9 cellular contexts compared by ENCODE assay signal in the genomic region with DNA sequence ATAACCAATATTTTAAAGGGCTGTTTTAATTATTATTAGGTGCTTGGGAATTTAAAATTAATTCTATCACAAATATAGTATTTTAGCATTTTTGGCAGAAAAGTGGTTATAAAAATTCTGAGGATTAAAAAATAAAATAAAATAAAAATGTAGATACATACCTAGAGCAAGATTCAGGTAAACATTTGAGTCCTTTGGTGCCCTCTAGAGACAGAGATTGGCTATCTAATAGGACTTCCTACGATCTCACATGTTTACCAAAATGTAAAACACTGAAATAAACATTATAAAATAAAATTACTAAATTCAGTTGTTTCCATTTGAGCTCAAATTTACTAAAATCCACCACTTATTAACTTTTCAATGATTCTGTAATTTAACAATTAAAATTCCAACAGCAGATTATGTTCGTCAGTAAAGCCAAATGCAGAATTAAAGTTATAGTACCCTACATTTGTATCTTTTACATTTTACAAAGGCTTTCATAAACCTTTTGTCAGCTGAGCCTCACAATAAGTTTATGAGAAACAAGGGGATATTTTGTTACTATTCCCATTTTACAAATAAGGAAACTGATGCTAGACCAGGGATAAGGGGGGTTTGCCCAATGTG.
DNase-seq lines count a peak whose midpoint lies in the region; ATAC-seq and TF ChIP-seq lines count a peak whose summit lies in the region.
"Had no signal": no experiment of that assay in that cellular context is flagged by ENCODE, and none has a peak within 500 bp of the region (broad histone marks: within the 10 kb centered on the region; RNA-seq: fewer than 3 reads in every experiment).

No MANE protein-coding gene starts in this region.

- H3K4me3 ChIP-seq in AG10803 (ENCODE audit: low read length): no peak overlapping the region

- DNase-seq in AG10803 (ENCODE audit: low read depth): peak; percentile 12
- DNase-seq in GM20000 (ENCODE audit: low spot score): peak; percentile 8
- DNase-seq in inferior parietal cortex (ENCODE audit: extremely low spot score): peak; percentile 44
- DNase-seq in NOMO-1 treated with DMSO at 0.1 percent for 48 hours (lab: John Stamatoyannopoulos, UW; ENCODE audit: unreplicated experiment): no peak
- no peak for DNase-seq in NCI-H1694 treated with DMSO at 0.1 percent for 48 hours (lab: John Stamatoyannopoulos, UW)
- no peak for DNase-seq in activated CD4-positive, alpha-beta T cell treated with anti-CD3 and anti-CD28 coated beads for 4 hours
- no peak for DNase-seq in DMS153 treated with DMSO at 0.1 percent for 48 hours (lab: John Stamatoyannopoulos, UW; ENCODE audit: unreplicated experiment)
- DNase-seq: activated CD4-positive, alpha-beta memory T cell treated with anti-CD3 and anti-CD28 coated beads for 36 hours had no signal

- TF ChIP-seq CTCF in AG10803 (conservative IDR thresholded peaks at IDR 0.05; ENCODE audit: low read length) (peak; percentile 48), GM20000 (IDR thresholded peaks at IDR 0.05; ENCODE audit: extremely low read depth, missing control alignments) (no peak)

- peak; percentile 77 for ATAC-seq in SK-N-SH treated with all-trans-retinoic acid at 6 μM for 48 hours

TF ChIP-seq in SK-N-SH treated with all-trans-retinoic acid at 6 μM for 48 hours, 23 proteins besides CTCF, POLR2A, EP300 and RAD21:
- no peak for TF ChIP-seq PPARA (CRISPR knock-in tag; IDR thresholded peaks at IDR 0.05; ENCODE audit: borderline replicate concordance)
- TF ChIP-seq ZNF565 (CRISPR knock-in tag; conservative IDR thresholded peaks at IDR 0.05; ENCODE audit: low read depth): no peak
- TF ChIP-seq RARB (CRISPR knock-in tag; IDR thresholded peaks at IDR 0.05): no peak
- TF ChIP-seq ARNTL (CRISPR knock-in tag; IDR thresholded peaks at IDR 0.05; ENCODE audit: borderline replicate concordance, low read depth): no peak
- TF ChIP-seq ZFP3 (CRISPR knock-in tag; IDR thresholded peaks at IDR 0.05): no peak
- TF ChIP-seq CSDC2 (CRISPR knock-in tag; IDR thresholded peaks at IDR 0.05): no peak
- no peak for TF ChIP-seq ZNF8 (CRISPR knock-in tag; IDR thresholded peaks at IDR 0.05)
- TF ChIP-seq, protein P1, sequence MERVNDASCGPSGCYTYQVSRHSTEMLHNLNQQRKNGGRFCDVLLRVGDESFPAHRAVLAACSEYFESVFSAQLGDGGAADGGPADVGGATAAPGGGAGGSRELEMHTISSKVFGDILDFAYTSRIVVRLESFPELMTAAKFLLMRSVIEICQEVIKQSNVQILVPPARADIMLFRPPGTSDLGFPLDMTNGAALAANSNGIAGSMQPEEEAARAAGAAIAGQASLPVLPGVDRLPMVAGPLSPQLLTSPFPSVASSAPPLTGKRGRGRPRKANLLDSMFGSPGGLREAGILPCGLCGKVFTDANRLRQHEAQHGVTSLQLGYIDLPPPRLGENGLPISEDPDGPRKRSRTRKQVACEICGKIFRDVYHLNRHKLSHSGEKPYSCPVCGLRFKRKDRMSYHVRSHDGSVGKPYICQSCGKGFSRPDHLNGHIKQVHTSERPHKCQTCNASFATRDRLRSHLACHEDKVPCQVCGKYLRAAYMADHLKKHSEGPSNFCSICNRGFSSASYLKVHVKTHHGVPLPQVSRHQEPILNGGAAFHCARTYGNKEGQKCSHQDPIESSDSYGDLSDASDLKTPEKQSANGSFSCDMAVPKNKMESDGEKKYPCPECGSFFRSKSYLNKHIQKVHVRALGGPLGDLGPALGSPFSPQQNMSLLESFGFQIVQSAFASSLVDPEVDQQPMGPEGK (CRISPR knock-in tag; IDR thresholded peaks at IDR 0.05; ENCODE audit: borderline replicate concordance): no peak
- no peak for TF ChIP-seq SNAI2 (CRISPR knock-in tag; IDR thresholded peaks at IDR 0.05)
- TF ChIP-seq, protein P2, sequence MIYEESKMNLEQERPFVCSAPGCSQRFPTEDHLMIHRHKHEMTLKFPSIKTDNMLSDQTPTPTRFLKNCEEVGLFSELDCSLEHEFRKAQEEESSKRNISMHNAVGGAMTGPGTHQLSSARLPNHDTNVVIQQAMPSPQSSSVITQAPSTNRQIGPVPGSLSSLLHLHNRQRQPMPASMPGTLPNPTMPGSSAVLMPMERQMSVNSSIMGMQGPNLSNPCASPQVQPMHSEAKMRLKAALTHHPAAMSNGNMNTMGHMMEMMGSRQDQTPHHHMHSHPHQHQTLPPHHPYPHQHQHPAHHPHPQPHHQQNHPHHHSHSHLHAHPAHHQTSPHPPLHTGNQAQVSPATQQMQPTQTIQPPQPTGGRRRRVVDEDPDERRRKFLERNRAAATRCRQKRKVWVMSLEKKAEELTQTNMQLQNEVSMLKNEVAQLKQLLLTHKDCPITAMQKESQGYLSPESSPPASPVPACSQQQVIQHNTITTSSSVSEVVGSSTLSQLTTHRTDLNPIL (CRISPR knock-in tag; IDR thresholded peaks at IDR 0.05; ENCODE audit: low read depth): no peak
- no peak for TF ChIP-seq ISL1 (CRISPR knock-in tag; IDR thresholded peaks at IDR 0.05)
- TF ChIP-seq, protein P3, sequence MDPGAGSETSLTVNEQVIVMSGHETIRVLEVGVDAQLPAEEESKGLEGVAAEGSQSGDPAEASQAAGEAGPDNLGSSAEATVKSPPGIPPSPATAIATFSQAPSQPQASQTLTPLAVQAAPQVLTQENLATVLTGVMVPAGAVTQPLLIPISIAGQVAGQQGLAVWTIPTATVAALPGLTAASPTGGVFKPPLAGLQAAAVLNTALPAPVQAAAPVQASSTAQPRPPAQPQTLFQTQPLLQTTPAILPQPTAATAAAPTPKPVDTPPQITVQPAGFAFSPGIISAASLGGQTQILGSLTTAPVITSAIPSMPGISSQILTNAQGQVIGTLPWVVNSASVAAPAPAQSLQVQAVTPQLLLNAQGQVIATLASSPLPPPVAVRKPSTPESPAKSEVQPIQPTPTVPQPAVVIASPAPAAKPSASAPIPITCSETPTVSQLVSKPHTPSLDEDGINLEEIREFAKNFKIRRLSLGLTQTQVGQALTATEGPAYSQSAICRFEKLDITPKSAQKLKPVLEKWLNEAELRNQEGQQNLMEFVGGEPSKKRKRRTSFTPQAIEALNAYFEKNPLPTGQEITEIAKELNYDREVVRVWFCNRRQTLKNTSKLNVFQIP (CRISPR knock-in tag; IDR thresholded peaks at IDR 0.05; ENCODE audit: borderline replicate concordance, low read depth): no peak

Comparison
In these comparisons a context has a peak if more than half of its experiments do, and no peak if none do; other contexts are left out.
1. DNase-seq: peak in AG10803 (single experiment), GM20000 (single experiment) and inferior parietal cortex (single experiment); none in NOMO-1 treated with DMSO at 0.1 percent for 48 hours (single experiment), NCI-H1694 treated with DMSO at 0.1 percent for 48 hours (single experiment), activated CD4-positive, alpha-beta T cell treated with anti-CD3 and anti-CD28 coated beads for 4 hours (0 of 2) and DMS153 treated with DMSO at 0.1 percent for 48 hours (single experiment).